Comparison of ENCODE assay signal across 12 cellular contexts in the genomic region with DNA sequence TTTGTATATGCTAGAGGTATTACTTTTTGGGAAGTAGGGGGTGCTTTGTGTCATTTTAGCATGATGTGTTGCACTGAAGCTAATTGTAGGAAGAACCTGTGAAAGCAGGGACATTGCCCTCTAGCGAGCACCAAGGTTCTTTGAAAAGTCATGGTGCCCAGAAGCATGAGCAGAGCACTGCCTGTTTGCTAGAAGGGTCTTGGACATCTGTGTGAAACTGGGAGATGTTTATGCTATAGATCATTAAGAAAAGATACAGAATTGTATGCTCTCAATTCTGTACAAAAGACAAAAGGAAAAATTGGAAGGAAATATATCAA. TPM values are rescaled to one million over a fixed set of nuclear protein-coding genes. Genes with fewer than 3 reads are reported as not detected.
DNase-seq lines count a peak whose midpoint lies in the region; ATAC-seq and TF ChIP-seq lines count a peak whose summit lies in the region.
"Had no signal": no experiment of that assay in that cellular context is flagged by ENCODE, and none has a peak within 500 bp of the region (broad histone marks: within the 10 kb centered on the region; RNA-seq: fewer than 3 reads in every experiment).

No MANE protein-coding gene starts in this region.

- no peaks in the 10 kb centered on the region for H3K36me3 Mint-ChIP-seq in CD4-positive, alpha-beta T cell (ENCODE audit: low read depth)
- H3K36me3 Mint-ChIP-seq: brain had no signal

- WGBS in stomach, 5 donors: 42 to 83% (median 47%) methylated on average over 1 of the region's 1 CpG

- H3K4me3 Mint-ChIP-seq in CD4-positive, alpha-beta T cell: no peak overlapping the region
- H3K4me3 Mint-ChIP-seq: brain had no signal

- H3K4me3 ChIP-seq in stomach: no peak overlapping the region

- peaks cover 4% of the 10 kb centered on the region for H3K27me3 Mint-ChIP-seq in CD4-positive, alpha-beta T cell
- H3K27me3 Mint-ChIP-seq: brain had no signal

- TF ChIP-seq POLR2A in stomach (IDR thresholded peaks at IDR 0.05): no peak

- H3K27ac ChIP-seq in stomach: no peak overlapping the region
- no peak overlapping the region for H3K27ac ChIP-seq in CD4-positive, alpha-beta T cell (ENCODE audit: low read depth, low read length)
- H3K27ac ChIP-seq: 22Rv1, VCaP had no signal

- no peaks in the 10 kb centered on the region for H3K4me1 Mint-ChIP-seq in CD4-positive, alpha-beta T cell (ENCODE audit: low read depth)
- H3K4me1 Mint-ChIP-seq: brain had no signal

- H3K9me3 Mint-ChIP-seq in CD4-positive, alpha-beta T cell: no peaks in the 10 kb centered on the region
- H3K9me3 Mint-ChIP-seq: brain had no signal

- H3K27ac Mint-ChIP-seq in CD4-positive, alpha-beta T cell: no peak overlapping the region
- H3K27ac Mint-ChIP-seq: brain had no signal

- POLR2A ChIA-PET in CD4-positive, alpha-beta T cell (lab: Charles Lee): no interaction called here

- CTCF ChIA-PET in CD4-positive, alpha-beta T cell (lab: Charles Lee): no interaction called here

- ATAC-seq in GM21737 (IDR thresholded peaks at IDR 0.05; ENCODE audit: unreplicated experiment): peak; percentile 20
- no peak for ATAC-seq in CD4-positive, alpha-beta T cell (ENCODE audit: poor library complexity)

- peak; percentile 10 for DNase-seq in DMS 273 (lab: John Stamatoyannopoulos, UW; ENCODE audit: unreplicated experiment)
- no peak for DNase-seq in DMS 273 treated with DMSO at 0.1 percent for 48 hours (lab: John Stamatoyannopoulos, UW)
- DNase-seq in NOMO-1 treated with DMSO at 0.1 percent for 48 hours (lab: John Stamatoyannopoulos, UW; ENCODE audit: unreplicated experiment): peak; percentile 41
- DNase-seq in lung microvascular endothelial cell (ENCODE audit: low read depth in 2 of 2): peak; percentile 9 to 38
- no peak for DNase-seq in stomach
- DNase-seq in GM19238 (ENCODE audit: insufficient read length, low spot score): no peak
- no peak for DNase-seq in CD4-positive, alpha-beta T cell

- intact Hi-C loops in stomach (cut with DNase I; ENCODE audit: low total_unique reads): no loop called here
- intact Hi-C loops in CD4-positive, alpha-beta T cell (cut with DNase I, micrococcal nuclease): loop anchor here in 1 of 2 experiments (5.0 kb wide), 1 partner anchor 376 kb away; no protein-coding TSS in a partner anchor

- no peaks in the 10 kb centered on the region for H3K4me1 ChIP-seq in stomach

- H3K27me3 ChIP-seq in stomach: no peaks in the 10 kb centered on the region
- H3K27me3 ChIP-seq in CD4-positive, alpha-beta T cell (ENCODE audit: control insufficient read depth, insufficient read depth, low read length): no peaks in the 10 kb centered on the region

- H3K36me3 ChIP-seq in stomach: no peaks in the 10 kb centered on the region

- no peak for TF ChIP-seq CTCF in stomach (IDR thresholded peaks at IDR 0.05)
- no peak for TF ChIP-seq CTCF in CD4-positive, alpha-beta T cell (IDR thresholded peaks at IDR 0.05)

- no peaks in the 10 kb centered on the region for H3K9me3 ChIP-seq in stomach
- H3K9me3 ChIP-seq in CD4-positive, alpha-beta T cell (ENCODE audit: control insufficient read depth, low read length): no peaks in the 10 kb centered on the region

- TF ChIP-seq EP300 in stomach (IDR thresholded peaks at IDR 0.05): no peak

RNA-seq across cellular contexts. Expression of gene GRPR, which starts 14.7 kb away (rescaled TPM):
- total RNA-seq in lung microvascular endothelial cell (under 0.01 TPM in 2 replicates), stomach (10 to 100 TPM in 1 of 5 donors, 1 to 10 TPM in 3, not detected in 1; 1.1 to 25.4 (median 6.0) TPM)
- under 1 TPM in 1 of 3 donors, not detected in 2; 0.08 TPM for polyA plus RNA-seq in stomach
- total RNA-seq in CD4-positive, alpha-beta T cell: under 1 TPM; 0.20 to 0.22 TPM
- polyA plus RNA-seq: liver had no signal

RNA-seq across cellular contexts. Expression of gene MAGEB17, which starts 29.2 kb away (rescaled TPM):
- not detected in 2 replicates for total RNA-seq in lung microvascular endothelial cell
- total RNA-seq in stomach: not detected
- polyA plus RNA-seq in stomach: under 1 TPM in 1 of 3 donors, not detected in 2; 0.08 TPM
- not detected for total RNA-seq in CD4-positive, alpha-beta T cell
- total RNA-seq: liver had no signal
- polyA plus RNA-seq: liver had no signal

Comparison
In these comparisons a context has a peak if more than half of its experiments do, and no peak if none do; other contexts are left out.
1. DNase-seq: peak in DMS 273 (single experiment), NOMO-1 treated with DMSO at 0.1 percent for 48 hours (single experiment) and lung microvascular endothelial cell (2 of 2); none in DMS 273 treated with DMSO at 0.1 percent for 48 hours (single experiment), stomach (single experiment), GM19238 (single experiment) and CD4-positive, alpha-beta T cell (0 of 10).